ENCODE assay signal across 25 cellular contexts in the genomic region with DNA sequence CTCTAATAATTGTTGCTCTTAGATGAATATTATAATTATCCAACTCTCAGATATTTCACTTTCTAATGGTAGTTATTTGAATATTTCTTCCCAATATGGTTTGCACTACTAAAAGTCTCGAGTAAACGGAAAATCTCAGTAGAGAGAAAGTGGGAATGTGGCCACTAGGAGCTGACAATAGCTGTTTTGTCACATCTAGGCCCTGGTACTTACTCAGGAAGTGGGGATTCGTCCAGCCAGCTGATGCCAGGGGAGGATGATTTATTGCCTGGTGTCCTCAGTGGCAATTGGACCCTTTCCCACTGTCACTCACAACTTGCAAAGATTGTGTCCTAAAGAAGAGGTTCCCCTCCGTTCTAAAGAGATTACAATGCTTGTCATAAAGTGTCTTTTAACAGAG.
DNase-seq lines count a peak whose midpoint lies in the region; ATAC-seq, FAIRE-seq and TF ChIP-seq lines count a peak whose summit lies in the region.
"Had no signal": no experiment of that assay in that cellular context is flagged by ENCODE, and none has a peak within 500 bp of the region (broad histone marks: within the 10 kb centered on the region; RNA-seq: fewer than 3 reads in every experiment).

No MANE protein-coding gene starts in this region.

- H3K4me1 ChIP-seq in HepG2 (ENCODE audit: insufficient read depth, low read length) (no peaks in the 10 kb centered on the region), right lobe of liver (no peaks in the 10 kb centered on the region)
- H3K4me1 ChIP-seq: BLaER1, tibial nerve had no signal

- H3K9me3 Mint-ChIP-seq in chondrocyte (ENCODE audit: low read depth) = no peaks in the 10 kb centered on the region
- no peaks in the 10 kb centered on the region for H3K9me3 Mint-ChIP-seq in activated naive CD4-positive, alpha-beta T cell treated with anti-CD3 and anti-CD28 coated beads, Interleukin-2, amount 10 ng/mL, durations not matched to agents 7 days and 5 days

- 18% methylated on average over 4 of the region's 4 CpGs for WGBS in HepG2 (ENCODE audit: low lambda C conversion rate)
- 52% methylated on average over 4 of the region's 4 CpGs for WGBS in right lobe of liver (ENCODE audit: insufficient coverage, low coverage, low lambda C conversion rate, missing lambda C conversion rate)

- no peaks in the 10 kb centered on the region for H3K9me3 ChIP-seq in HepG2 (ENCODE audit: low read length)
- H3K9me3 ChIP-seq in right lobe of liver = no peaks in the 10 kb centered on the region
- H3K9me3 ChIP-seq: BLaER1, tibial nerve had no signal

- no peak overlapping the region for H3K27ac ChIP-seq in HepG2 (ENCODE audit: extremely low read length, insufficient read depth, low read length)
- no peak overlapping the region for H3K27ac ChIP-seq in right lobe of liver
- H3K27ac ChIP-seq: BLaER1, foreskin keratinocyte, tibial nerve had no signal

- no peak for TF ChIP-seq EP300 in HepG2 (IDR thresholded peaks at IDR 0.05; ENCODE audit: low read depth in 2 of 2, low read length in 2 of 2)
- TF ChIP-seq EP300 in HepG2 (CRISPR knock-in tag; IDR thresholded peaks at IDR 0.05; ENCODE audit: borderline replicate concordance) = no peak

- H3K27me3 ChIP-seq in HepG2 (ENCODE audit: control insufficient read depth in 1 of 2, insufficient read depth in 2 of 2, low read length in 2 of 2) = no peaks in the 10 kb centered on the region
- no peaks in the 10 kb centered on the region for H3K27me3 ChIP-seq in right lobe of liver
- H3K27me3 ChIP-seq: BLaER1, foreskin keratinocyte, tibial nerve had no signal

- DNase-seq in HepG2 (ENCODE audit: low spot score) (no peak), right lobe of liver (no peak), chondrocyte (ENCODE audit: low spot score) (no peak), midbrain (lab: John Stamatoyannopoulos, UW) (peak; percentile 68), activated T-cell treated with anti-CD3 and anti-CD28 coated beads for 4 hours (no peak), HK-2 (ENCODE audit: unreplicated experiment) (no peak)
- DNase-seq in activated naive CD4-positive, alpha-beta T cell treated with anti-CD3 and anti-CD28 coated beads, Interleukin-2, amount 10 ng/mL, durations not matched to agents 7 days and 5 days = no peak
- DNase-seq: activated CD4-positive, alpha-beta T cell treated with anti-CD3 and anti-CD28 coated beads for 36 hours; activated CD8-positive, alpha-beta memory T cell treated with anti-CD3 and anti-CD28 coated beads for 24 hours; activated naive CD4-positive, alpha-beta T cell treated with anti-CD3 and anti-CD28 coated beads, Interleukin-2, amount 50 U/mL, for 16 hours; activated T-cell treated with anti-CD3 and anti-CD28 coated beads, Interleukin-2, amount 50 U/mL, for 48 hours; EL; erythroblast; foreskin keratinocyte; NCI-H1694 treated with DMSO at 0.1 percent for 48 hours; NCI-H526 treated with DMSO at 0.1 percent for 48 hours; PC-3; SIG-M5; stimulated activated CD4-positive, alpha-beta T cell treated with anti-CD3 and anti-CD28 coated beads, Interleukin-4, amount 100 ng/mL, for 4 hours; stimulated activated naive CD8-positive, alpha-beta T cell treated with anti-CD3 and anti-CD28 coated beads, Interleukin-15, Interleukin-2, amounts not matched to agents 100 U/mL and 50 U/mL, for 24 hours had no signal

- POLR2A ChIA-PET in HepG2 (lab: Yijun Ruan, JAX) = no interaction called here

- TF ChIP-seq CTCF in HepG2 (CRISPR knock-in tag; IDR thresholded peaks at IDR 0.05) (no peak), right lobe of liver (IDR thresholded peaks at IDR 0.05) (no peak), chondrocyte (IDR thresholded peaks at IDR 0.05) (peak; percentile 27)

- in situ Hi-C loops in HepG2 (cut with HindIII; ENCODE audit: extremely low pct_ligation_motif_present, low pct_unique_long_range_greater_than_20kb) = no loop called here

- intact Hi-C loops in HepG2 (cut with micrococcal nuclease; ENCODE audit: unreplicated experiment) (no loop called here), right lobe of liver (cut with DNase I) (no loop called here)

- FAIRE-seq in HepG2 (lab: Jason Lieb, UNC) = no peak
- FAIRE-seq: D721Med had no signal

- ATAC-seq in HepG2 = peak; percentile 47; the same call in 1 of the 3 replicates
- ATAC-seq in right lobe of liver = no peak
- ATAC-seq in GM18907 (IDR thresholded peaks at IDR 0.05; ENCODE audit: unreplicated experiment) = no peak
- ATAC-seq: activated CD4-positive, alpha-beta T cell treated with anti-CD3 and anti-CD28 coated beads for 36 hours; foreskin keratinocyte; PC-3; stimulated activated naive CD8-positive, alpha-beta T cell treated with anti-CD3 and anti-CD28 coated beads, Interleukin-15, Interleukin-2, amounts not matched to agents 100 U/mL and 50 U/mL, for 24 hours had no signal

- H2AFZ ChIP-seq in HepG2 (ENCODE audit: low read length) = no peak overlapping the region

- H3K36me3 Mint-ChIP-seq in chondrocyte (ENCODE audit: low read depth) = no peaks in the 10 kb centered on the region
- H3K36me3 Mint-ChIP-seq in activated naive CD4-positive, alpha-beta T cell treated with anti-CD3 and anti-CD28 coated beads, Interleukin-2, amount 10 ng/mL, durations not matched to agents 7 days and 5 days = no peaks in the 10 kb centered on the region

- no peaks in the 10 kb centered on the region for H3K27me3 Mint-ChIP-seq in chondrocyte (ENCODE audit: low read depth)
- no peaks in the 10 kb centered on the region for H3K27me3 Mint-ChIP-seq in activated naive CD4-positive, alpha-beta T cell treated with anti-CD3 and anti-CD28 coated beads, Interleukin-2, amount 10 ng/mL, durations not matched to agents 7 days and 5 days

- H3K4me1 Mint-ChIP-seq in chondrocyte (ENCODE audit: low read depth) = no peaks in the 10 kb centered on the region
- H3K4me1 Mint-ChIP-seq in activated naive CD4-positive, alpha-beta T cell treated with anti-CD3 and anti-CD28 coated beads, Interleukin-2, amount 10 ng/mL, durations not matched to agents 7 days and 5 days = no peaks in the 10 kb centered on the region
- H3K4me1 Mint-ChIP-seq: activated CD4-positive, alpha-beta T cell treated with anti-CD3 and anti-CD28 coated beads for 36 hours had no signal

- TF ChIP-seq POLR2A in HepG2 (IDR thresholded peaks at IDR 0.05; ENCODE audit: insufficient read depth in 1 of 2, low read depth in 2 of 2, low read length in 2 of 2) = no peak
- no peak for TF ChIP-seq POLR2A in right lobe of liver (IDR thresholded peaks at IDR 0.05)

- no peak overlapping the region for H3K27ac Mint-ChIP-seq in chondrocyte (ENCODE audit: unreplicated experiment)
- H3K27ac Mint-ChIP-seq in activated naive CD4-positive, alpha-beta T cell treated with anti-CD3 and anti-CD28 coated beads, Interleukin-2, amount 10 ng/mL, durations not matched to agents 7 days and 5 days = no peak overlapping the region
- H3K27ac Mint-ChIP-seq: activated CD4-positive, alpha-beta T cell treated with anti-CD3 and anti-CD28 coated beads for 36 hours had no signal

- H3K9ac ChIP-seq in HepG2 (ENCODE audit: insufficient read depth, low read depth, low read length) = no peak overlapping the region
- H3K9ac ChIP-seq: BLaER1 had no signal

- no peak overlapping the region for H3K4me2 ChIP-seq in HepG2 (ENCODE audit: low read depth, low read length)
- H3K4me2 ChIP-seq: BLaER1 had no signal

- H3K79me2 ChIP-seq in HepG2 (ENCODE audit: insufficient read depth, low read length) = no peaks in the 10 kb centered on the region

- H3K4me3 ChIP-seq in HepG2 (replicated peaks in 1 of 3; ENCODE audit: insufficient read depth in 1 of 3, low read depth in 2 of 3, low read length in 3 of 3) (no peak overlapping the region), right lobe of liver (no peak overlapping the region)
- H3K4me3 ChIP-seq: BLaER1, lung, tibial nerve had no signal

- BruUV-seq in HepG2 (replicated peaks; lab: Mats Ljungman, UMichigan) = no TSS peak

- no peak for TF ChIP-seq RAD21 in HepG2 (CRISPR knock-in tag; IDR thresholded peaks at IDR 0.05)

- H3K36me3 ChIP-seq in HepG2 (replicated peaks in 1 of 2; ENCODE audit: control insufficient read depth in 1 of 2, insufficient read depth in 2 of 2, low read length in 2 of 2) = no peaks in the 10 kb centered on the region
- H3K36me3 ChIP-seq in right lobe of liver = no peaks in the 10 kb centered on the region
- H3K36me3 ChIP-seq: BLaER1, tibial nerve had no signal

- CTCF ChIA-PET in HepG2 (lab: Yijun Ruan, JAX; ENCODE audit: low intra/inter-chr PET ratio, low total read pairs) = no interaction called here
- CTCF ChIA-PET in activated naive CD4-positive, alpha-beta T cell treated with anti-CD3 and anti-CD28 coated beads, Interleukin-2, amount 10 ng/mL, durations not matched to agents 7 days and 5 days (lab: Charles Lee) = no interaction called here

- H4K20me1 ChIP-seq in HepG2 (ENCODE audit: insufficient read depth, low read length) = no peaks in the 10 kb centered on the region
- H4K20me1 ChIP-seq: BLaER1 had no signal

- no peak overlapping the region for H3K4me3 Mint-ChIP-seq in chondrocyte (ENCODE audit: unreplicated experiment)
- H3K4me3 Mint-ChIP-seq in activated naive CD4-positive, alpha-beta T cell treated with anti-CD3 and anti-CD28 coated beads, Interleukin-2, amount 10 ng/mL, durations not matched to agents 7 days and 5 days = no peak overlapping the region
- H3K4me3 Mint-ChIP-seq: activated CD4-positive, alpha-beta T cell treated with anti-CD3 and anti-CD28 coated beads for 36 hours had no signal

TF ChIP-seq in HepG2, 621 proteins besides CTCF, POLR2A, EP300 and RAD21:
- no peak for TF ChIP-seq ZNF335 (CRISPR knock-in tag; IDR thresholded peaks at IDR 0.05)
- TF ChIP-seq NFE2L2 (IDR thresholded peaks at IDR 0.05; ENCODE audit: low read length) = no peak
